14 cellular contexts compared by ENCODE assay signal in genomic region chr14:101875041-101875725, GRCh38.
DNase-seq lines count a peak whose midpoint lies in the region; ATAC-seq, FAIRE-seq and TF ChIP-seq lines count a peak whose summit lies in the region.
"Had no signal": no experiment of that assay in that cellular context is flagged by ENCODE, and none has a peak within 500 bp of the region (broad histone marks: within the 10 kb centered on the region; RNA-seq: fewer than 3 reads in every experiment).

No MANE protein-coding gene starts in this region.

- TF ChIP-seq RAD21 in SK-N-SH (IDR thresholded peaks at IDR 0.05; ENCODE audit: low read length) = no peak

- FAIRE-seq in RCC 7860 (lab: Jason Lieb, UNC) = no peak
- FAIRE-seq: HepG2 had no signal

- peak overlapping the region; percentile 69 for H3K4me3 Mint-ChIP-seq in central memory CD8-positive, alpha-beta T cell

- no peak overlapping the region for H3K4me2 ChIP-seq in SK-N-SH
- H3K4me2 ChIP-seq in smooth muscle cell = peak overlapping the region; percentile 8

- H3K27ac ChIP-seq in SK-N-SH (ENCODE audit: low read depth in 2 of 2, low read length in 1 of 2) (peak overlapping the region; percentile 37 to 93; a peak in 3 of 4 replicates), smooth muscle cell (ENCODE audit: low read depth) (no peak overlapping the region)
- H3K27ac ChIP-seq: 22Rv1, cardiac muscle cell had no signal

- 93% methylated on average over 8 of the region's 8 CpGs for WGBS in SK-N-SH (ENCODE audit: low lambda C conversion rate)
- 95% methylated on average over 8 of the region's 8 CpGs for WGBS in smooth muscle cell (ENCODE audit: low lambda C conversion rate)

- H3K4me3 ChIP-seq in SK-N-SH (ENCODE audit: low read depth in 2 of 2, low read length in 1 of 2) (no peak overlapping the region), smooth muscle cell (no peak overlapping the region)
- H3K4me3 ChIP-seq: cardiac muscle cell, thoracic aorta had no signal

- TF ChIP-seq EP300 in SK-N-SH (IDR thresholded peaks at IDR 0.05; ENCODE audit: borderline replicate concordance in 1 of 2, low read depth in 1 of 2, low read length in 1 of 2) = no peak

- POLR2A ChIA-PET in SK-N-SH (lab: Yijun Ruan, JAX) = no interaction called here

- no peak for TF ChIP-seq CTCF in SK-N-SH (IDR thresholded peaks at IDR 0.05)
- TF ChIP-seq CTCF in smooth muscle cell (IDR thresholded peaks at IDR 0.05; ENCODE audit: borderline replicate concordance, insufficient read depth, poor library complexity, severe bottlenecking) = no peak
- no peak for TF ChIP-seq CTCF in GM13976 (IDR thresholded peaks at IDR 0.05; ENCODE audit: borderline replicate concordance, control extremely low read depth, extremely low read depth, insufficient read depth, missing control alignments)

- H3K4me1 ChIP-seq in SK-N-SH (ENCODE audit: control insufficient read depth in 1 of 2, insufficient read depth in 2 of 2, low read depth in 1 of 2, low read length in 1 of 2) (peaks cover 11 to 53% of the 10 kb centered on the region in 2 experiments; a peak in 3 of 4 replicates), smooth muscle cell (ENCODE audit: low read depth) (no peaks in the 10 kb centered on the region)

- no peak overlapping the region for H3K9ac ChIP-seq in SK-N-SH
- H3K9ac ChIP-seq in smooth muscle cell (ENCODE audit: low read depth) = no peak overlapping the region

- ATAC-seq in SK-N-SH treated with all-trans-retinoic acid at 6 μM for 48 hours = no peak
- no peak for ATAC-seq in central memory CD8-positive, alpha-beta T cell (replicated peaks; ENCODE audit: extremely low read depth, poor library complexity, severe bottlenecking)
- ATAC-seq: HepG2 had no signal

- H3K9me2 ChIP-seq in SK-N-SH = no peaks in the 10 kb centered on the region

- no peak for DNase-seq in SK-N-SH
- peak; percentile 67 for DNase-seq in NAMALWA (ENCODE audit: low spot score)
- DNase-seq in central memory CD8-positive, alpha-beta T cell (ENCODE audit: low spot score in 2 of 2) = no peak
- DNase-seq in smooth muscle cell (lab: John Stamatoyannopoulos, UW; ENCODE audit: unreplicated experiment) = no peak
- no peak for DNase-seq in NCI-H748 (lab: John Stamatoyannopoulos, UW; ENCODE audit: unreplicated experiment)
- DNase-seq in RCC 7860 (ENCODE audit: low spot score) = no peak
- DNase-seq in GM13976 (ENCODE audit: low spot score) = no peak
- DNase-seq: DMS79 treated with DMSO at 0.1 percent for 48 hours; stimulated activated CD4-positive, alpha-beta T cell treated with anti-CD3 and anti-CD28 coated beads, Interleukin-4, amount 100 ng/mL, for 1 hour had no signal

- in situ Hi-C loops in GM13976 (cut with MboI; ENCODE audit: low sequenced_read_pairs, unreplicated experiment) = no loop called here

- peaks cover 20% of the 10 kb centered on the region for H3K36me3 Mint-ChIP-seq in central memory CD8-positive, alpha-beta T cell (ENCODE audit: insufficient read depth)

- CTCF ChIA-PET in SK-N-SH (lab: Yijun Ruan, JAX) = interaction anchor here (0.8 to 1.2 kb wide), 3 partner anchors 18 to 104 kb away, joined by 3 to 7 read pairs (median 5); no protein-coding TSS in a partner anchor

- peaks cover 68% of the 10 kb centered on the region for H4K20me1 ChIP-seq in SK-N-SH (ENCODE audit: insufficient read depth)
- H4K20me1 ChIP-seq in smooth muscle cell (ENCODE audit: low read depth) = peaks cover 100% of the 10 kb centered on the region

- peaks cover 96% of the 10 kb centered on the region for H3K4me1 Mint-ChIP-seq in central memory CD8-positive, alpha-beta T cell

- no peaks in the 10 kb centered on the region for H3K9me3 Mint-ChIP-seq in central memory CD8-positive, alpha-beta T cell

- H3K9me3 ChIP-seq in SK-N-SH (no peaks in the 10 kb centered on the region), smooth muscle cell (replicated peaks; ENCODE audit: low read depth) (no peaks in the 10 kb centered on the region)
- H3K9me3 ChIP-seq: thoracic aorta had no signal

- H3K79me2 ChIP-seq in SK-N-SH (ENCODE audit: insufficient read depth) = peaks cover 98% of the 10 kb centered on the region
- peaks cover 59% of the 10 kb centered on the region for H3K79me2 ChIP-seq in smooth muscle cell (ENCODE audit: low read depth)

- H3K27ac Mint-ChIP-seq in central memory CD8-positive, alpha-beta T cell (ENCODE audit: low read depth) = peak overlapping the region; percentile 88

- H2AFZ ChIP-seq in SK-N-SH (ENCODE audit: low read depth) = no peak overlapping the region
- no peak overlapping the region for H2AFZ ChIP-seq in smooth muscle cell (ENCODE audit: low read depth)

- H3K36me3 ChIP-seq in SK-N-SH (replicated peaks in 1 of 2; ENCODE audit: control insufficient read depth in 1 of 2, insufficient read depth in 2 of 2, low read length in 1 of 2) (peaks cover 0 to 10% of the 10 kb centered on the region in 2 experiments), smooth muscle cell (ENCODE audit: low read depth) (no peaks in the 10 kb centered on the region)
- H3K36me3 ChIP-seq: cardiac muscle cell, thoracic aorta had no signal

- peaks cover 11% of the 10 kb centered on the region for H3F3A ChIP-seq in SK-N-SH (replicated peaks; ENCODE audit: insufficient read depth)
- no peaks in the 10 kb centered on the region for H3F3A ChIP-seq in smooth muscle cell (ENCODE audit: low read depth)

- H3K27me3 ChIP-seq in SK-N-SH (ENCODE audit: insufficient read depth) (no peaks in the 10 kb centered on the region), smooth muscle cell (ENCODE audit: low read depth) (no peaks in the 10 kb centered on the region)
- H3K27me3 ChIP-seq: cardiac muscle cell had no signal

- no peaks in the 10 kb centered on the region for H3K27me3 Mint-ChIP-seq in central memory CD8-positive, alpha-beta T cell

TF ChIP-seq in SK-N-SH, 30 proteins besides CTCF, POLR2A, EP300 and RAD21:
- TF ChIP-seq MXI1 (IDR thresholded peaks at IDR 0.05; ENCODE audit: low read depth, low read length) = no peak
- no peak for TF ChIP-seq JUND (IDR thresholded peaks at IDR 0.05)
- no peak for TF ChIP-seq TEAD4 (IDR thresholded peaks at IDR 0.05; ENCODE audit: borderline replicate concordance, insufficient read depth)
- no peak for TF ChIP-seq MAX (IDR thresholded peaks at IDR 0.05; ENCODE audit: low read depth)
- TF ChIP-seq TAF1 (IDR thresholded peaks at IDR 0.05; ENCODE audit: borderline replicate concordance, low read depth, low read length) = no peak
- no peak for TF ChIP-seq FOSL2 (IDR thresholded peaks at IDR 0.05; ENCODE audit: borderline replicate concordance, low read depth)
- TF ChIP-seq FOXJ3 (CRISPR knock-in tag; IDR thresholded peaks at IDR 0.05) = no peak
- no peak for TF ChIP-seq YY1 (IDR thresholded peaks at IDR 0.05; ENCODE audit: low read depth)
- no peak for TF ChIP-seq GABPA (IDR thresholded peaks at IDR 0.05; ENCODE audit: low read depth)
TF ChIP-seq in SK-N-SH: peak in this region for 0.

TF ChIP-seq in SK-N-SH treated with all-trans-retinoic acid at 6 μM for 48 hours, 23 proteins besides CTCF, POLR2A, EP300 and RAD21 (continues in another document):
- TF ChIP-seq CREB5 (CRISPR knock-in tag; IDR thresholded peaks at IDR 0.05; ENCODE audit: low read depth) (no peak), ESRRG (CRISPR knock-in tag; IDR thresholded peaks at IDR 0.05) (no peak), BACH2 (CRISPR knock-in tag; IDR thresholded peaks at IDR 0.05; ENCODE audit: borderline replicate concordance) (no peak), TOX (CRISPR knock-in tag; IDR thresholded peaks at IDR 0.05; ENCODE audit: borderline replicate concordance) (no peak), PATZ1 (CRISPR knock-in tag; IDR thresholded peaks at IDR 0.05; ENCODE audit: borderline replicate concordance) (no peak), ZNF70 (CRISPR knock-in tag; IDR thresholded peaks at IDR 0.05) (no peak), CSDC2 (CRISPR knock-in tag; IDR thresholded peaks at IDR 0.05) (no peak), POU6F1 (CRISPR knock-in tag; IDR thresholded peaks at IDR 0.05; ENCODE audit: borderline replicate concordance, low read depth) (no peak), OSR1 (CRISPR knock-in tag; IDR thresholded peaks at IDR 0.05) (no peak), SNAI2 (CRISPR knock-in tag; IDR thresholded peaks at IDR 0.05) (no peak), ZFP30 (CRISPR knock-in tag; IDR thresholded peaks at IDR 0.05) (no peak)
